In the genomic region with DNA sequence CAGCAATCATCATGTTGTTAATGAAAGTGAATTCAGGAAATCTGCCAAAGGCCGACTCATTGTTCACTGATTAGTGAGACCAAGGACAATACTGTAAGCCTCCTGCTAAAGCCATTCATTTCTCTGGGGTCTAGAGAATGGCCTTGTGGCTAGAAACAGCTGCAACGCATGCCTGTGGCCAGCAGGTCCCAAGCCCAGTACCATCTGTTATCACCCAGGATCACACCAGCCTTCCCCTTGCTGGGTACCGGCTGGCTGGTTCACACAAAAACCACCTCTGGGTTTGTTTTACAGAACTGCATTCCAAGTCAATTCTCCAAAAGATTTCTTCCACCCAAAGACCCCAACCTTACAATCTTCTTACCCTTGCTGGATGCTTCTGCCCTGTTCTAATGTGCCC, we compare ENCODE assay signal across 13 cellular contexts. TPM values are rescaled to one million over a fixed set of nuclear protein-coding genes. Genes with fewer than 3 reads are reported as not detected.
DNase-seq lines count a peak whose midpoint lies in the region; ATAC-seq, FAIRE-seq and TF ChIP-seq lines count a peak whose summit lies in the region.
"Had no signal": no experiment of that assay in that cellular context is flagged by ENCODE, and none has a peak within 500 bp of the region (broad histone marks: within the 10 kb centered on the region; RNA-seq: fewer than 3 reads in every experiment).

No MANE protein-coding gene starts in this region.

- DNase-seq in GF-D8 (lab: John Stamatoyannopoulos, UW) (peak; percentile 63), SJSA1 (ENCODE audit: low read depth in 1 of 2, low spot score in 2 of 2) (peak; percentile 74 to 76), fibroblast of the aortic adventitia (ENCODE audit: low read depth) (peak; percentile 41), pancreas (peak in 4 of 6 donors; percentile 38 to 63 (median 51)), Ammon's horn (ENCODE audit: low spot score) (no peak), trophoblast cell (no peak)
- no peak for DNase-seq in stimulated activated CD4-positive, alpha-beta T cell treated with anti-CD3 and anti-CD28 coated beads, Interleukin-15, amount 100 ng/mL, for 24 hours
- DNase-seq: activated effector memory CD4-positive, alpha-beta T cell treated with anti-CD3 and anti-CD28 coated beads, Interleukin-2, amount 50 U/mL, for 16 hours; Calu3; T-helper 1 cell had no signal

- H3K4me2 ChIP-seq in trophoblast cell (ENCODE audit: low read length): no peak overlapping the region

- WGBS in pancreas, 2 donors: 17 to 18% methylated on average over 3 of the region's 3 CpGs
- no CpG with 5 or more reads among the region's 3 CpGs for WGBS in trophoblast cell (ENCODE audit: extremely low coverage, insufficient coverage, insufficient read length)

- no peak for TF ChIP-seq CTCF in fibroblast of the aortic adventitia (IDR thresholded peaks at IDR 0.05; ENCODE audit: insufficient read depth, low read length)
- no peak for TF ChIP-seq CTCF in pancreas (IDR thresholded peaks at IDR 0.05)

- H4K12ac ChIP-seq in trophoblast cell (ENCODE audit: low read depth, low read length): no peak overlapping the region

- no peak overlapping the region for H2BK120ac ChIP-seq in trophoblast cell (ENCODE audit: insufficient read depth, low read length, poor library complexity)

- H3K4me1 ChIP-seq in SJSA1 (replicated peaks): peaks cover 25% of the 10 kb centered on the region
- peaks cover 11 to 27% (median 18%) of the 10 kb centered on the region in 3 donors for H3K4me1 ChIP-seq in pancreas
- H3K4me1 ChIP-seq in trophoblast cell (ENCODE audit: control insufficient read depth in 1 of 2, insufficient read depth in 2 of 2, low read length in 2 of 2): peaks cover 3 to 7% of the 10 kb centered on the region in 2 experiments

- H3K27me3 ChIP-seq in SJSA1 (replicated peaks) (no peaks in the 10 kb centered on the region), pancreas (no peaks in the 10 kb centered on the region), trophoblast cell (ENCODE audit: insufficient read depth, low read length) (no peaks in the 10 kb centered on the region)

- H2BK5ac ChIP-seq in trophoblast cell (ENCODE audit: low read depth, low read length, poor library complexity): no peak overlapping the region

- FAIRE-seq in pancreas (lab: Jason Lieb, UNC): no peak

- H3K79me1 ChIP-seq in trophoblast cell (ENCODE audit: low read length): peaks cover 11% of the 10 kb centered on the region

- H3K27ac ChIP-seq in SJSA1 (no peak overlapping the region), pancreas (peak overlapping the region in 3 of 4 donors; percentile 66 to 85 (median 83)), trophoblast cell (ENCODE audit: low read depth, low read length) (no peak overlapping the region)

- intact Hi-C loops in pancreas (cut with DNase I): no loop called here

- H3K36me3 ChIP-seq in SJSA1: no peaks in the 10 kb centered on the region
- no peaks in the 10 kb centered on the region for H3K36me3 ChIP-seq in pancreas
- no peaks in the 10 kb centered on the region for H3K36me3 ChIP-seq in trophoblast cell (ENCODE audit: control insufficient read depth in 1 of 2, insufficient read depth in 2 of 2, low read length in 2 of 2)

- H3K9ac ChIP-seq in trophoblast cell (ENCODE audit: low read length): no peak overlapping the region

- no peak overlapping the region for H4K91ac ChIP-seq in trophoblast cell (ENCODE audit: low read depth, low read length)

- no peak overlapping the region for H4K8ac ChIP-seq in trophoblast cell (ENCODE audit: low read depth, low read length)

- peak; percentile 44 to 64 (median 62) for ATAC-seq in pancreas
- no peak for ATAC-seq in GM21390 (IDR thresholded peaks at IDR 0.05; ENCODE audit: unreplicated experiment)
- ATAC-seq: esophagus mucosa had no signal

- H3K4me3 ChIP-seq in SJSA1: no peak overlapping the region
- H3K4me3 ChIP-seq in fibroblast of the aortic adventitia (ENCODE audit: low read depth, low read length): no peak overlapping the region
- H3K4me3 ChIP-seq in pancreas: peak overlapping the region; percentile 38 to 60 (median 50)
- H3K4me3 ChIP-seq in trophoblast cell (ENCODE audit: low read depth, low read length): no peak overlapping the region

- no peak overlapping the region for H2BK12ac ChIP-seq in trophoblast cell (ENCODE audit: low read length)

- H3K14ac ChIP-seq in trophoblast cell (ENCODE audit: low read length): no peak overlapping the region

- H3K4ac ChIP-seq in trophoblast cell (ENCODE audit: low read depth, low read length): no peak overlapping the region

- no peak overlapping the region for H2AK5ac ChIP-seq in trophoblast cell (ENCODE audit: low read length)

- H3K18ac ChIP-seq in trophoblast cell (ENCODE audit: low read length): no peak overlapping the region

- H3K79me2 ChIP-seq in trophoblast cell (ENCODE audit: control insufficient read depth, insufficient read depth, low read length, poor library complexity): peaks cover 3% of the 10 kb centered on the region

- H3K9me3 ChIP-seq in SJSA1 (replicated peaks) (no peaks in the 10 kb centered on the region), pancreas (no peaks in the 10 kb centered on the region), trophoblast cell (ENCODE audit: insufficient read depth, low read depth, low read length) (no peaks in the 10 kb centered on the region)

- no peak overlapping the region for H2AFZ ChIP-seq in trophoblast cell (ENCODE audit: insufficient read depth, low read length, poor library complexity)

- H3K23ac ChIP-seq in trophoblast cell (ENCODE audit: low read length): no peak overlapping the region

RNA-seq across cellular contexts. Expression of a gene that starts 1.1 kb away (rescaled TPM):
- 0.24 TPM in 1 of 2 replicates, not detected in the other for total RNA-seq in SJSA1 (2014; rRNA removed; shearing (Covaris generic))
- total RNA-seq in fibroblast of the aortic adventitia (ENCODE audit: low replicate concordance): 0.18 and 5.3 TPM in 2 replicates
- total RNA-seq in pancreas: 10 to 100 TPM in 2 of 6 donors, 1 to 10 TPM in 4; 4.6 to 11.0 (median 9.2) TPM
- polyA plus RNA-seq in pancreas: 1 to 10 TPM; 1.6 to 3.7 TPM
- 3.1 TPM in 2 replicates for polyA plus RNA-seq in trophoblast cell (2013)

RNA-seq across cellular contexts. Expression of a gene that starts 16.0 kb away (rescaled TPM):
- total RNA-seq in SJSA1 (2014; rRNA removed; shearing (Covaris generic)): 0.25 and 0.39 TPM in 2 replicates
- total RNA-seq in fibroblast of the aortic adventitia (ENCODE audit: low replicate concordance) (1.3 TPM in 1 of 2 replicates, not detected in the other), pancreas (1 to 10 TPM in 2 of 6 donors, under 1 TPM in 2, not detected in 2; 0.13 to 1.4 (median 0.79) TPM)
- polyA plus RNA-seq in pancreas: 1 to 10 TPM in 1 of 2 donors, under 1 TPM in 1; 0.21 to 2.1 TPM
- polyA plus RNA-seq in trophoblast cell (2013): 1.4 and 1.5 TPM in 2 replicates
- total RNA-seq: Calu3, esophagus mucosa had no signal
- polyA plus RNA-seq: neural cell had no signal

RNA-seq across cellular contexts. Expression of a gene that starts 46.7 kb away (rescaled TPM):
- total RNA-seq in SJSA1 (2014; rRNA removed; shearing (Covaris generic)): 32.1 and 37.3 TPM in 2 replicates
- total RNA-seq in fibroblast of the aortic adventitia (ENCODE audit: low replicate concordance) (16.6 and 233 TPM in 2 replicates), pancreas (10 to 100 TPM in 2 of 6 donors, 1 to 10 TPM in 4; 3.3 to 32.4 (median 5.7) TPM)
- polyA plus RNA-seq in pancreas: 10 to 100 TPM; 13.5 to 16.2 TPM
- polyA plus RNA-seq in trophoblast cell (2013): 0.79 and 0.99 TPM in 2 replicates
- polyA plus RNA-seq: neural cell had no signal

Comparison
In these comparisons a context has a peak if more than half of its experiments do, and no peak if none do; other contexts are left out.
1. DNase-seq: peak in GF-D8 (single experiment), SJSA1 (2 of 2), fibroblast of the aortic adventitia (single experiment) and pancreas (4 of 6); none in Ammon's horn (single experiment), stimulated activated CD4-positive, alpha-beta T cell treated with anti-CD3 and anti-CD28 coated beads, Interleukin-15, amount 100 ng/mL, for 24 hours (single experiment) and trophoblast cell (0 of 2).
2. H3K27ac ChIP-seq: peak in pancreas (3 of 4); none in SJSA1 (single experiment) and trophoblast cell (single experiment).
3. H3K4me3 ChIP-seq: peak in pancreas (4 of 4); none in SJSA1 (single experiment), fibroblast of the aortic adventitia (single experiment) and trophoblast cell (single experiment).